Comparison of ENCODE assay signal across 2 cellular contexts in genomic region chr2:6602471-6602870, GRCh38.
TF ChIP-seq lines count a peak whose summit lies in the region.

No MANE protein-coding gene starts in this region.

TF ChIP-seq in GM23338, 12 proteins besides CTCF, POLR2A, EP300 and RAD21 (continued from another document):
- no peak for TF ChIP-seq ETS1 (IDR thresholded peaks at IDR 0.05)
- no peak for TF ChIP-seq EZH2 (IDR thresholded peaks at IDR 0.05; ENCODE audit: low read depth, unreplicated experiment)
- no peak for TF ChIP-seq JUNB (IDR thresholded peaks at IDR 0.05; ENCODE audit: unreplicated experiment)

TF ChIP-seq in IMR-90, 13 proteins besides CTCF, POLR2A, EP300 and RAD21 (continued from another document):
- TF ChIP-seq MAZ (IDR thresholded peaks at IDR 0.05; ENCODE audit: borderline replicate concordance, low read depth, low read length) (no peak), FOS (IDR thresholded peaks at IDR 0.05; ENCODE audit: low read depth, low read length) (no peak), BHLHE40 (IDR thresholded peaks at IDR 0.05; ENCODE audit: low read depth, low read length) (no peak), ELK1 (IDR thresholded peaks at IDR 0.05; ENCODE audit: borderline replicate concordance, low read depth, low read length) (no peak), RFX5 (IDR thresholded peaks at IDR 0.05; ENCODE audit: low read depth, low read length) (no peak), SMC3 (IDR thresholded peaks at IDR 0.05; ENCODE audit: low read depth, low read length) (no peak), USF2 (IDR thresholded peaks at IDR 0.05; ENCODE audit: low read depth, low read length) (no peak), CHD1 (IDR thresholded peaks at IDR 0.05; ENCODE audit: low read depth, low read length) (no peak)
